Comparison of ENCODE assay signal across 8 cellular contexts in genomic region chr19:8208119-8208709, GRCh38. TPM values are rescaled to one million over a fixed set of nuclear protein-coding genes. Genes with fewer than 3 reads are reported as not detected.
DNase-seq lines count a peak whose midpoint lies in the region; ATAC-seq and TF ChIP-seq lines count a peak whose summit lies in the region.

No MANE protein-coding gene starts in this region.

- WGBS in urinary bladder: 50% methylated on average over 26 of the region's 26 CpGs

- peak overlapping the region; percentile 75 for H3K4me3 Mint-ChIP-seq in activated T-cell treated with anti-CD3 and anti-CD28 coated beads, Interleukin-2, amount 50 U/mL, for 4 hours
- peak overlapping the region; percentile 89 for H3K4me3 Mint-ChIP-seq in memory B cell

- no peaks in the 10 kb centered on the region for H3K27me3 Mint-ChIP-seq in activated T-cell treated with anti-CD3 and anti-CD28 coated beads, Interleukin-2, amount 50 U/mL, for 4 hours (ENCODE audit: low read depth)
- no peaks in the 10 kb centered on the region for H3K27me3 Mint-ChIP-seq in memory B cell

- ATAC-seq in activated T-cell treated with anti-CD3 and anti-CD28 coated beads, Interleukin-2, amount 50 U/mL, for 4 hours: no peak
- ATAC-seq in memory B cell (ENCODE audit: low read depth) (no peak), HG02870 (IDR thresholded peaks at IDR 0.05; ENCODE audit: unreplicated experiment) (no peak), GM21825 (IDR thresholded peaks at IDR 0.05; ENCODE audit: unreplicated experiment) (no peak)

- no peak for TF ChIP-seq CTCF in cardiac fibroblast (IDR thresholded peaks at IDR 0.05; ENCODE audit: low read depth, low read length)

- no peaks in the 10 kb centered on the region for H3K9me3 Mint-ChIP-seq in activated T-cell treated with anti-CD3 and anti-CD28 coated beads, Interleukin-2, amount 50 U/mL, for 4 hours
- no peaks in the 10 kb centered on the region for H3K9me3 Mint-ChIP-seq in memory B cell

- no peaks in the 10 kb centered on the region for H3K36me3 Mint-ChIP-seq in activated T-cell treated with anti-CD3 and anti-CD28 coated beads, Interleukin-2, amount 50 U/mL, for 4 hours (ENCODE audit: insufficient read depth)
- H3K36me3 Mint-ChIP-seq in memory B cell: peaks cover 6% of the 10 kb centered on the region

- peak overlapping the region; percentile 73 for H3K27ac Mint-ChIP-seq in memory B cell

- H3K4me3 ChIP-seq in cardiac fibroblast (replicated peaks in 1 of 2; ENCODE audit: low read depth in 2 of 2, low read length in 2 of 2) (peak overlapping the region; percentile 14 to 35), urinary bladder (ENCODE audit: low read depth, low read length) (peak overlapping the region; percentile 64)

- no peak for DNase-seq in activated T-cell treated with anti-CD3 and anti-CD28 coated beads, Interleukin-2, amount 50 U/mL, for 4 hours
- DNase-seq in activated T-cell treated with anti-CD3 and anti-CD28 coated beads for 4 hours (no peak), cardiac fibroblast (ENCODE audit: low read depth in 2 of 2) (no peak), memory B cell (ENCODE audit: low spot score in 2 of 2) (no peak), NCI-H524 treated with DMSO at 0.1 percent for 48 hours (lab: John Stamatoyannopoulos, UW) (no peak)

- H3K4me1 ChIP-seq in urinary bladder (ENCODE audit: insufficient read depth): no peaks in the 10 kb centered on the region

- H3K27ac ChIP-seq in urinary bladder (ENCODE audit: low read depth): no peak overlapping the region

- peaks cover 20% of the 10 kb centered on the region for H3K4me1 Mint-ChIP-seq in activated T-cell treated with anti-CD3 and anti-CD28 coated beads, Interleukin-2, amount 50 U/mL, for 4 hours (ENCODE audit: low read depth)
- H3K4me1 Mint-ChIP-seq in memory B cell: peaks cover 41% of the 10 kb centered on the region

- H3K36me3 ChIP-seq in urinary bladder (ENCODE audit: insufficient read depth): no peaks in the 10 kb centered on the region

RNA-seq across cellular contexts. Expression of gene CERS4, which starts 1.0 kb away (rescaled TPM):
- 10 to 100 TPM; 16.8 to 24.1 (median 19.6) TPM for total RNA-seq in activated T-cell treated with anti-CD3 and anti-CD28 coated beads, Interleukin-2, amount 50 U/mL, for 4 hours
- total RNA-seq in urinary bladder: 18.5 TPM
- 38.6 TPM for polyA plus RNA-seq in urinary bladder

RNA-seq across cellular contexts. Expression of gene FBN3, which starts 58.8 kb away (rescaled TPM):
- under 1 TPM in 1 of 3 donors, not detected in 2; 0.03 TPM for total RNA-seq in activated T-cell treated with anti-CD3 and anti-CD28 coated beads, Interleukin-2, amount 50 U/mL, for 4 hours
- total RNA-seq in urinary bladder: 2.3 TPM
- polyA plus RNA-seq in urinary bladder: not detected
